1 cellular context compared by ENCODE assay signal in the genomic region with DNA sequence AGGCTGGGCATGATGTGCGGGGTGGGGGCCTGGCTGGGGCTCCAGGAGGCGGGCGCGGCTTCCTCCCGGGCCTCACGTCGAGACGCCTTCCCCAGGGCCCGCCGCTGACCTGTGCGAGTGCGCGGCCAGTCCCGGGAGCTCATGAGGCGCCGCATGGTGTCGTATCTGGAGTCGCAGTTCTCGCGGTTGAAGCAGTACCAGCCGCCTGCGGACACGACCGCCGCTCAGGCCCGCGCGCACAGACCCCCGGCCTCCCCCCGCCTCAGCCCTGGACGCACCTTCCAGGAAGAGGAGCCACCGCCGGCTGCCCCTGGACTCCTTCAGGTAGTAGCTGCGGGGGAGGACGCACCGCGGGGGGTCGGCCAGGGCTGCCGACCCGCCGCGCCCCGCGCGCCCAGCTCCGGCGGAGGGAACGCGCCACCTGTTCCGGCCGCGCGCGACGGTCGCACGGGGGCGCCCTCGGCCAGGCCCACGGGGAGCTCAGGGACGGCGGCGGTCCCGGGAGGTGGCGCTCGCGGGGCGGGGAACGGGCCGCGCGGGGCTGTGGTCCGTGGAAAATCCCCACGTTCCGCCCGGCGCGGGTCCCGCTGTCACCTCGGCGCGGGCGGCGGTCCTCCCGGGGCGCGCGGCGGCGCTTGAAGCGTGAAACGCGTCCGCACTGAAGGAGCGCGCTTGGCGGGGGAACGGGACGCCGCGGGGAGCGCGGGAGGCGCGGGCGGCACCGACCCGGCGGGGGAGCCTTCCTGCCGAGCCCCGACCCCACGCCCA.
TF ChIP-seq lines count a peak whose summit lies in the region.

No MANE protein-coding gene starts in this region.

TF ChIP-seq in K562, 482 proteins besides CTCF, POLR2A, EP300 and RAD21 (continued from another document and continues in another):
- TF ChIP-seq, protein P1, sequence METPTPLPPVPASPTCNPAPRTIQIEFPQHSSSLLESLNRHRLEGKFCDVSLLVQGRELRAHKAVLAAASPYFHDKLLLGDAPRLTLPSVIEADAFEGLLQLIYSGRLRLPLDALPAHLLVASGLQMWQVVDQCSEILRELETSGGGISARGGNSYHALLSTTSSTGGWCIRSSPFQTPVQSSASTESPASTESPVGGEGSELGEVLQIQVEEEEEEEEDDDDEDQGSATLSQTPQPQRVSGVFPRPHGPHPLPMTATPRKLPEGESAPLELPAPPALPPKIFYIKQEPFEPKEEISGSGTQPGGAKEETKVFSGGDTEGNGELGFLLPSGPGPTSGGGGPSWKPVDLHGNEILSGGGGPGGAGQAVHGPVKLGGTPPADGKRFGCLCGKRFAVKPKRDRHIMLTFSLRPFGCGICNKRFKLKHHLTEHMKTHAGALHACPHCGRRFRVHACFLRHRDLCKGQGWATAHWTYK (CRISPR knock-in tag; IDR thresholded peaks at IDR 0.05), result peak; percentile 59; the same call in 1 of the 2 replicates
- TF ChIP-seq CBX8 (IDR thresholded peaks at IDR 0.05; ENCODE audit: borderline replicate concordance, extremely low read depth, low read depth, low read length, poor library complexity, severe bottlenecking) (no peak), ARID2 (IDR thresholded peaks at IDR 0.05) (no peak), SAFB2 (IDR thresholded peaks at IDR 0.05; ENCODE audit: borderline replicate concordance, low read depth, low read length, severe bottlenecking) (no peak), PCBP2 (IDR thresholded peaks at IDR 0.05; ENCODE audit: low read depth, low read length, poor library complexity, severe bottlenecking) (no peak), MCM7 (IDR thresholded peaks at IDR 0.05) (no peak), L3MBTL2 (IDR thresholded peaks at IDR 0.05) (peak; percentile 91), NCOA1 (IDR thresholded peaks at IDR 0.05; ENCODE audit: low read depth) (no peak), ZNF507 (tag; conservative IDR thresholded peaks at IDR 0.05) (no peak), SMARCE1 (IDR thresholded peaks at IDR 0.05) (no peak), TBL1XR1 (IDR thresholded peaks at IDR 0.05; ENCODE audit: low read length in 2 of 2) (no peak), ZNF717 (CRISPR knock-in tag; IDR thresholded peaks at IDR 0.05) (no peak), RBM34 (IDR thresholded peaks at IDR 0.05; ENCODE audit: borderline replicate concordance, insufficient read depth, low read length) (no peak), IRF2 (CRISPR knock-in tag; IDR thresholded peaks at IDR 0.05) (0 out of 2 replicates have a peak, but pooled peaks have one; percentile 12), SAFB (IDR thresholded peaks at IDR 0.05; ENCODE audit: borderline replicate concordance, low read depth, low read length) (peak; percentile 99), SIX5 (IDR thresholded peaks at IDR 0.05; ENCODE audit: borderline replicate concordance in 1 of 2, insufficient read depth in 1 of 2, low read depth in 1 of 2, low read length in 2 of 2) (no peak), E2F3 (CRISPR knock-in tag; IDR thresholded peaks at IDR 0.05) (0 out of 2 replicates have a peak, but pooled peaks have one; percentile 7), RFX7 (CRISPR knock-in tag; IDR thresholded peaks at IDR 0.05) (no peak), SMAD1 (IDR thresholded peaks at IDR 0.05; ENCODE audit: low read depth, low read length, partially characterized antibody) (no peak), SREBF1 (IDR thresholded peaks at IDR 0.05; ENCODE audit: borderline replicate concordance, low read depth, low read length) (no peak), FOSL1 (tag; conservative IDR thresholded peaks at IDR 0.05) (no peak), ZNF184 (CRISPR knock-in tag; IDR thresholded peaks at IDR 0.05) (no peak), FOS (IDR thresholded peaks at IDR 0.05; ENCODE audit: extremely low read depth, insufficient read length) (no peak), ZNF639 (CRISPR knock-in tag; conservative IDR thresholded peaks at IDR 0.05 in 1 of 2, IDR thresholded peaks at IDR 0.05 in 1 of 2) (peak in 1 of 2 experiments; percentile 76; a peak in 2 of 4 replicates), RBBP5 (IDR thresholded peaks at IDR 0.05; ENCODE audit: borderline replicate concordance, insufficient read depth, low read length, poor library complexity, severe bottlenecking) (peak; percentile 79), SRSF7 (optimal IDR thresholded peaks at IDR 0.05; ENCODE audit: low read depth, low read length) (no peak), ELF1 (tag; IDR thresholded peaks at IDR 0.05) (peak; percentile 51), CGGBP1 (CRISPR knock-in tag; IDR thresholded peaks at IDR 0.05) (no peak), KLF16 (IDR thresholded peaks at IDR 0.05) (no peak), HLTF (IDR thresholded peaks at IDR 0.05) (no peak), MEF2D (tag; conservative IDR thresholded peaks at IDR 0.05; ENCODE audit: low read depth) (no peak), POLR2H (tag; IDR thresholded peaks at IDR 0.05; ENCODE audit: low read depth) (no peak), BRCA1 (IDR thresholded peaks at IDR 0.05) (no peak), BRCA1 (CRISPR knock-in tag; IDR thresholded peaks at IDR 0.05) (no peak), NBN (IDR thresholded peaks at IDR 0.05; ENCODE audit: low read depth) (no peak), NELFE (IDR thresholded peaks at IDR 0.05; ENCODE audit: insufficient read depth, insufficient read length) (no peak), GABPA (tag; conservative IDR thresholded peaks at IDR 0.05; ENCODE audit: low read depth) (peak; percentile 58), BDP1 (IDR thresholded peaks at IDR 0.05; ENCODE audit: insufficient read depth, insufficient read length) (no peak), EGR1 (conservative IDR thresholded peaks at IDR 0.05) (peak; percentile 44; the same call in 1 of the 2 replicates), KAT7 (CRISPR knock-in tag; IDR thresholded peaks at IDR 0.05; ENCODE audit: borderline replicate concordance) (peak; percentile 47; the same call in 1 of the 2 replicates), PHF8 (IDR thresholded peaks at IDR 0.05; ENCODE audit: borderline replicate concordance, low read length) (peak; percentile 65; the same call in 1 of the 2 replicates), ETV5 (CRISPR knock-in tag; IDR thresholded peaks at IDR 0.05; ENCODE audit: low read depth) (no peak), NFE2 (IDR thresholded peaks at IDR 0.05; ENCODE audit: low read depth) (no peak), MITF (IDR thresholded peaks at IDR 0.05) (no peak), ZNF512 (tag; IDR thresholded peaks at IDR 0.05) (no peak), DNMT1 (IDR thresholded peaks at IDR 0.05) (no peak), RNF2 (IDR thresholded peaks at IDR 0.05) (no peak)
- TF ChIP-seq, protein P2, sequence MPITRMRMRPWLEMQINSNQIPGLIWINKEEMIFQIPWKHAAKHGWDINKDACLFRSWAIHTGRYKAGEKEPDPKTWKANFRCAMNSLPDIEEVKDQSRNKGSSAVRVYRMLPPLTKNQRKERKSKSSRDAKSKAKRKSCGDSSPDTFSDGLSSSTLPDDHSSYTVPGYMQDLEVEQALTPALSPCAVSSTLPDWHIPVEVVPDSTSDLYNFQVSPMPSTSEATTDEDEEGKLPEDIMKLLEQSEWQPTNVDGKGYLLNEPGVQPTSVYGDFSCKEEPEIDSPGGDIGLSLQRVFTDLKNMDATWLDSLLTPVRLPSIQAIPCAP (CRISPR knock-in tag; IDR thresholded peaks at IDR 0.05; ENCODE audit: borderline replicate concordance), result no peak
- TF ChIP-seq, protein P3, sequence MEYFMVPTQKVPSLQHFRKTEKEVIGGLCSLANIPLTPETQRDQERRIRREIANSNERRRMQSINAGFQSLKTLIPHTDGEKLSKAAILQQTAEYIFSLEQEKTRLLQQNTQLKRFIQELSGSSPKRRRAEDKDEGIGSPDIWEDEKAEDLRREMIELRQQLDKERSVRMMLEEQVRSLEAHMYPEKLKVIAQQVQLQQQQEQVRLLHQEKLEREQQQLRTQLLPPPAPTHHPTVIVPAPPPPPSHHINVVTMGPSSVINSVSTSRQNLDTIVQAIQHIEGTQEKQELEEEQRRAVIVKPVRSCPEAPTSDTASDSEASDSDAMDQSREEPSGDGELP (CRISPR knock-in tag; IDR thresholded peaks at IDR 0.05; ENCODE audit: borderline replicate concordance), result peak; percentile 51; the same call in 1 of the 2 replicates
- TF ChIP-seq, protein P4, sequence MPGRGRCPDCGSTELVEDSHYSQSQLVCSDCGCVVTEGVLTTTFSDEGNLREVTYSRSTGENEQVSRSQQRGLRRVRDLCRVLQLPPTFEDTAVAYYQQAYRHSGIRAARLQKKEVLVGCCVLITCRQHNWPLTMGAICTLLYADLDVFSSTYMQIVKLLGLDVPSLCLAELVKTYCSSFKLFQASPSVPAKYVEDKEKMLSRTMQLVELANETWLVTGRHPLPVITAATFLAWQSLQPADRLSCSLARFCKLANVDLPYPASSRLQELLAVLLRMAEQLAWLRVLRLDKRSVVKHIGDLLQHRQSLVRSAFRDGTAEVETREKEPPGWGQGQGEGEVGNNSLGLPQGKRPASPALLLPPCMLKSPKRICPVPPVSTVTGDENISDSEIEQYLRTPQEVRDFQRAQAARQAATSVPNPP (IDR thresholded peaks at IDR 0.05; ENCODE audit: borderline replicate concordance, insufficient read depth, insufficient read length), result no peak
- TF ChIP-seq, protein P5, sequence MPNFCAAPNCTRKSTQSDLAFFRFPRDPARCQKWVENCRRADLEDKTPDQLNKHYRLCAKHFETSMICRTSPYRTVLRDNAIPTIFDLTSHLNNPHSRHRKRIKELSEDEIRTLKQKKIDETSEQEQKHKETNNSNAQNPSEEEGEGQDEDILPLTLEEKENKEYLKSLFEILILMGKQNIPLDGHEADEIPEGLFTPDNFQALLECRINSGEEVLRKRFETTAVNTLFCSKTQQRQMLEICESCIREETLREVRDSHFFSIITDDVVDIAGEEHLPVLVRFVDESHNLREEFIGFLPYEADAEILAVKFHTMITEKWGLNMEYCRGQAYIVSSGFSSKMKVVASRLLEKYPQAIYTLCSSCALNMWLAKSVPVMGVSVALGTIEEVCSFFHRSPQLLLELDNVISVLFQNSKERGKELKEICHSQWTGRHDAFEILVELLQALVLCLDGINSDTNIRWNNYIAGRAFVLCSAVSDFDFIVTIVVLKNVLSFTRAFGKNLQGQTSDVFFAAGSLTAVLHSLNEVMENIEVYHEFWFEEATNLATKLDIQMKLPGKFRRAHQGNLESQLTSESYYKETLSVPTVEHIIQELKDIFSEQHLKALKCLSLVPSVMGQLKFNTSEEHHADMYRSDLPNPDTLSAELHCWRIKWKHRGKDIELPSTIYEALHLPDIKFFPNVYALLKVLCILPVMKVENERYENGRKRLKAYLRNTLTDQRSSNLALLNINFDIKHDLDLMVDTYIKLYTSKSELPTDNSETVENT (CRISPR knock-in tag; IDR thresholded peaks at IDR 0.05), result 0 out of 2 replicates have a peak, but pooled peaks have one; percentile 38
- TF ChIP-seq, protein P6, sequence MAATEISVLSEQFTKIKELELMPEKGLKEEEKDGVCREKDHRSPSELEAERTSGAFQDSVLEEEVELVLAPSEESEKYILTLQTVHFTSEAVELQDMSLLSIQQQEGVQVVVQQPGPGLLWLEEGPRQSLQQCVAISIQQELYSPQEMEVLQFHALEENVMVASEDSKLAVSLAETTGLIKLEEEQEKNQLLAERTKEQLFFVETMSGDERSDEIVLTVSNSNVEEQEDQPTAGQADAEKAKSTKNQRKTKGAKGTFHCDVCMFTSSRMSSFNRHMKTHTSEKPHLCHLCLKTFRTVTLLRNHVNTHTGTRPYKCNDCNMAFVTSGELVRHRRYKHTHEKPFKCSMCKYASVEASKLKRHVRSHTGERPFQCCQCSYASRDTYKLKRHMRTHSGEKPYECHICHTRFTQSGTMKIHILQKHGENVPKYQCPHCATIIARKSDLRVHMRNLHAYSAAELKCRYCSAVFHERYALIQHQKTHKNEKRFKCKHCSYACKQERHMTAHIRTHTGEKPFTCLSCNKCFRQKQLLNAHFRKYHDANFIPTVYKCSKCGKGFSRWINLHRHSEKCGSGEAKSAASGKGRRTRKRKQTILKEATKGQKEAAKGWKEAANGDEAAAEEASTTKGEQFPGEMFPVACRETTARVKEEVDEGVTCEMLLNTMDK (IDR thresholded peaks at IDR 0.05; ENCODE audit: borderline replicate concordance, insufficient read depth, low read depth, low read length, poor library complexity, severe bottlenecking), result peak; percentile 80
